ENCODE assay signal across 18 cellular contexts in the genomic region with DNA sequence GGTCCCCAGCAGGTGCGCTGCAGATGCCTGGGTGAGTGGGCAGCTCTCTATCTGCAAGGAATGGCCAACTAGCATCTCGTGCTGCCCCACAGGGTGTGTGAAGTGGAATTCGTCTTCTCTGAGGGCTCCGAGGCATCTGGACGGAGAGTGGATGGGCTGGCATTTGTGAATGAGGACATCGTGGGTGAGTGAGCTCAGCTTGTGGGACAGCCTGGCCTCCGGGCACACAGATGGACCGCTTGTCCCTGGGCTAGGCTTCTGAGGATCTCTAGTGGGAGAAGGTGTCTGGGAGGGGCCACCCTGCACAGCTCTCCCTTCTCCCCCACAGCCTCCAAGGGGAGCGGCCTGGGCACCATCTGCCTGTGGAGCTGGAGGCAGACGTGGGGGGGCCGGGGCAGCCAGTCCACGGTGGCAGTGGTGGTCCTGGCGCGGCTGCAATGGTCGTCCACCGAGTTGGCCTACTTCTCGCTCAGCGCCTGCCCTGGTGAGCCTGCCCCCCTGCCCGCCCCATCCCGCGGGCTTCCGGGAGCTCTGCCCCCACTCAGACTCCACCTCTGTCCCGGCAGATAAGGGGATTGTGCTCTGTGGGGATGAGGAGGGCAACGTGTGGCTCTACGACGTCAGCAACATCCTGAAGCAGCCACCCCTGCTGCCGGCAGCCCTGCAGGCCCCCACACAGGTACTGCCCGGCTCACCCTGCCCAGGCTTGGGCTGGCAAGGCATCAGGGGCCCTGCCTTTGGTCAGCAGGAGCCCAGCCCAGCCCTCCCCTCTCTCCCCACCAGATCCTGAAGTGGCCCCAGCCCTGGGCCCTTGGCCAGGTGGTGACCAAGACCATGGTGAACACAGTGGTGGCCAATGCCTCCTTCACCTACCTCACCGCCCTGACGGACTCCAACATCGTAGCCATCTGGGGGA. TPM values are rescaled to one million over a fixed set of nuclear protein-coding genes. Genes with fewer than 3 reads are reported as not detected.
A peak's percentile ranks its signal among the peaks of the same experiment; 100 is the strongest.
DNase-seq lines count a peak whose midpoint lies in the region; ATAC-seq, FAIRE-seq and TF ChIP-seq lines count a peak whose summit lies in the region.
"Had no signal": no experiment of that assay in that cellular context is flagged by ENCODE, and none has a peak within 500 bp of the region (broad histone marks: within the 10 kb centered on the region; RNA-seq: fewer than 3 reads in every experiment).

No MANE protein-coding gene starts in this region.

- intact Hi-C loops in kidney (cut with DNase I): no loop called here

- H3K4me3 ChIP-seq in RWPE2 (ENCODE audit: severe bottlenecking) (no peak overlapping the region), kidney (ENCODE audit: low read length in 2 of 2) (no peak overlapping the region)
- H3K4me3 ChIP-seq: GM23248, upper lobe of right lung had no signal

- H3K9me3 ChIP-seq in RWPE2 (ENCODE audit: severe bottlenecking) (no peaks in the 10 kb centered on the region), kidney (ENCODE audit: control insufficient read depth in 1 of 2, low read length in 2 of 2) (no peaks in the 10 kb centered on the region)
- H3K9me3 ChIP-seq: upper lobe of right lung had no signal

- no peak for DNase-seq in activated T-cell treated with anti-CD3 and anti-CD28 coated beads, Interleukin-2, amount 50 U/mL, for 24 hours
- no peak for DNase-seq in activated T-cell treated with anti-CD3 and anti-CD28 coated beads, Interleukin-2, amount 50 U/mL, for 72 hours
- DNase-seq in RWPE2 (ENCODE audit: low spot score) (peak; percentile 59), kidney (peak; percentile 72), DMS79 treated with DMSO at 0.1 percent for 48 hours (lab: John Stamatoyannopoulos, UW) (no peak), DMS 273 (lab: John Stamatoyannopoulos, UW; ENCODE audit: unreplicated experiment) (no peak)
- DNase-seq in stimulated activated effector memory CD8-positive, alpha-beta T cell treated with anti-CD3 and anti-CD28 coated beads, Interleukin-12 subunit alpha, Interleukin-12 subunit beta, amount 100 ng/mL, for 72 hours (ENCODE audit: low spot score in 2 of 2): no peak
- DNase-seq: activated CD4-positive, CD25-positive, alpha-beta regulatory T cell treated with anti-CD3 and anti-CD28 coated beads, Interleukin-2, amount 50 U/mL, for 72 hours; activated gamma-delta T cell treated with Interleukin-2 at 50 U/mL for 16 hours; DMS153; GM23248; NCI-H2107; small intestine; upper lobe of right lung had no signal

- no peaks in the 10 kb centered on the region for H3K27me3 ChIP-seq in RWPE2 (ENCODE audit: insufficient read depth, poor library complexity, severe bottlenecking)
- H3K27me3 ChIP-seq: upper lobe of right lung had no signal

- H3K27ac ChIP-seq in RWPE2 (ENCODE audit: poor library complexity, severe bottlenecking): no peak overlapping the region
- H3K27ac ChIP-seq in kidney (ENCODE audit: low read depth in 2 of 2, low read length in 2 of 2): no peak overlapping the region
- H3K27ac ChIP-seq: GM23248, upper lobe of right lung had no signal

- H3K36me3 ChIP-seq in RWPE2 (ENCODE audit: low read depth) (peaks cover 19% of the 10 kb centered on the region), kidney (ENCODE audit: control insufficient read depth in 1 of 2, insufficient read depth in 2 of 2, low read length in 2 of 2) (peaks cover 0 to 8% of the 10 kb centered on the region in 2 donors)

- no peaks in the 10 kb centered on the region for H3K9me3 Mint-ChIP-seq in activated T-cell treated with anti-CD3 and anti-CD28 coated beads, Interleukin-2, amount 50 U/mL, for 24 hours
- no peaks in the 10 kb centered on the region for H3K9me3 Mint-ChIP-seq in activated T-cell treated with anti-CD3 and anti-CD28 coated beads, Interleukin-2, amount 50 U/mL, for 72 hours
- no peaks in the 10 kb centered on the region for H3K9me3 Mint-ChIP-seq in stimulated activated effector memory CD8-positive, alpha-beta T cell treated with anti-CD3 and anti-CD28 coated beads, Interleukin-12 subunit alpha, Interleukin-12 subunit beta, amount 100 ng/mL, for 72 hours
- H3K9me3 Mint-ChIP-seq: mesothelial cell of epicardium had no signal

- no peak for FAIRE-seq in kidney (lab: Jason Lieb, UNC)
- FAIRE-seq: GM12892, small intestine had no signal

- TF ChIP-seq CTCF in RWPE2 (IDR thresholded peaks at IDR 0.05; ENCODE audit: poor library complexity, severe bottlenecking) (no peak), kidney (IDR thresholded peaks at IDR 0.05; ENCODE audit: borderline replicate concordance, extremely low read depth, insufficient read depth) (no peak)

- peaks cover 56% of the 10 kb centered on the region for H3K36me3 Mint-ChIP-seq in activated T-cell treated with anti-CD3 and anti-CD28 coated beads, Interleukin-2, amount 50 U/mL, for 24 hours (ENCODE audit: low read depth)
- no peaks in the 10 kb centered on the region for H3K36me3 Mint-ChIP-seq in activated T-cell treated with anti-CD3 and anti-CD28 coated beads, Interleukin-2, amount 50 U/mL, for 72 hours (ENCODE audit: insufficient read depth in 2 of 2)
- H3K36me3 Mint-ChIP-seq in stimulated activated effector memory CD8-positive, alpha-beta T cell treated with anti-CD3 and anti-CD28 coated beads, Interleukin-12 subunit alpha, Interleukin-12 subunit beta, amount 100 ng/mL, for 72 hours: peaks cover 38% of the 10 kb centered on the region
- H3K36me3 Mint-ChIP-seq: mesothelial cell of epicardium had no signal

- ATAC-seq in activated T-cell treated with anti-CD3 and anti-CD28 coated beads, Interleukin-2, amount 50 U/mL, for 72 hours (replicated peaks in 1 of 2): no peak
- ATAC-seq in RWPE2 (ENCODE audit: low read depth) (peak; percentile 5; the same call in 1 of the 3 replicates), HG02981 (IDR thresholded peaks at IDR 0.05; ENCODE audit: unreplicated experiment) (no peak)
- ATAC-seq in stimulated activated effector memory CD8-positive, alpha-beta T cell treated with anti-CD3 and anti-CD28 coated beads, Interleukin-12 subunit alpha, Interleukin-12 subunit beta, amount 100 ng/mL, for 72 hours: no peak
- ATAC-seq: SK-N-SH treated with all-trans-retinoic acid at 6 μM for 48 hours, upper lobe of right lung had no signal

- H3K4me1 Mint-ChIP-seq in activated T-cell treated with anti-CD3 and anti-CD28 coated beads, Interleukin-2, amount 50 U/mL, for 24 hours (ENCODE audit: low read depth): peaks cover 1% of the 10 kb centered on the region
- no peaks in the 10 kb centered on the region for H3K4me1 Mint-ChIP-seq in activated T-cell treated with anti-CD3 and anti-CD28 coated beads, Interleukin-2, amount 50 U/mL, for 72 hours (ENCODE audit: low read depth)
- peaks cover 5% of the 10 kb centered on the region for H3K4me1 Mint-ChIP-seq in stimulated activated effector memory CD8-positive, alpha-beta T cell treated with anti-CD3 and anti-CD28 coated beads, Interleukin-12 subunit alpha, Interleukin-12 subunit beta, amount 100 ng/mL, for 72 hours
- H3K4me1 Mint-ChIP-seq: mesothelial cell of epicardium had no signal

- H3K27me3 Mint-ChIP-seq in activated T-cell treated with anti-CD3 and anti-CD28 coated beads, Interleukin-2, amount 50 U/mL, for 24 hours: no peaks in the 10 kb centered on the region
- no peaks in the 10 kb centered on the region for H3K27me3 Mint-ChIP-seq in activated T-cell treated with anti-CD3 and anti-CD28 coated beads, Interleukin-2, amount 50 U/mL, for 72 hours (ENCODE audit: low read depth)

- H3K27ac Mint-ChIP-seq in activated T-cell treated with anti-CD3 and anti-CD28 coated beads, Interleukin-2, amount 50 U/mL, for 24 hours: peak overlapping the region; percentile 57
- H3K27ac Mint-ChIP-seq in activated T-cell treated with anti-CD3 and anti-CD28 coated beads, Interleukin-2, amount 50 U/mL, for 72 hours: no peak overlapping the region
- H3K27ac Mint-ChIP-seq in stimulated activated effector memory CD8-positive, alpha-beta T cell treated with anti-CD3 and anti-CD28 coated beads, Interleukin-12 subunit alpha, Interleukin-12 subunit beta, amount 100 ng/mL, for 72 hours: peak overlapping the region; percentile 48
- H3K27ac Mint-ChIP-seq: mesothelial cell of epicardium had no signal

- H3K4me1 ChIP-seq in RWPE2 (ENCODE audit: insufficient read depth, poor library complexity, severe bottlenecking) (no peaks in the 10 kb centered on the region), kidney (ENCODE audit: control insufficient read depth in 1 of 2, insufficient read depth in 1 of 2, low read depth in 1 of 2, low read length in 2 of 2) (peaks cover 0 to 3% of the 10 kb centered on the region in 2 donors)
- H3K4me1 ChIP-seq: upper lobe of right lung had no signal

- H3K4me3 Mint-ChIP-seq in activated T-cell treated with anti-CD3 and anti-CD28 coated beads, Interleukin-2, amount 50 U/mL, for 24 hours: no peak overlapping the region
- no peak overlapping the region for H3K4me3 Mint-ChIP-seq in activated T-cell treated with anti-CD3 and anti-CD28 coated beads, Interleukin-2, amount 50 U/mL, for 72 hours
- no peak overlapping the region for H3K4me3 Mint-ChIP-seq in stimulated activated effector memory CD8-positive, alpha-beta T cell treated with anti-CD3 and anti-CD28 coated beads, Interleukin-12 subunit alpha, Interleukin-12 subunit beta, amount 100 ng/mL, for 72 hours
- H3K4me3 Mint-ChIP-seq: mesothelial cell of epicardium had no signal

- H3K9ac ChIP-seq in kidney (ENCODE audit: low read length in 2 of 2): no peak overlapping the region
- H3K9ac ChIP-seq: GM23248 had no signal

RNA-seq across cellular contexts. Expression of a gene that starts 6.3 kb away (rescaled TPM):
- total RNA-seq in activated T-cell treated with anti-CD3 and anti-CD28 coated beads, Interleukin-2, amount 50 U/mL, for 72 hours: 10 to 100 TPM; 40.5 to 53.5 TPM
- 42.0 TPM for total RNA-seq in kidney
- 117 TPM for polyA plus RNA-seq in kidney (ENCODE audit: insufficient read depth, low read depth, low replicate concordance)

RNA-seq across cellular contexts. Expression of a gene that starts 7.6 kb away (rescaled TPM):
- total RNA-seq in activated T-cell treated with anti-CD3 and anti-CD28 coated beads, Interleukin-2, amount 50 U/mL, for 72 hours: 10 to 100 TPM; 13.1 to 13.6 TPM
- total RNA-seq in kidney: 14.1 TPM
- 14.0 TPM for polyA plus RNA-seq in kidney (ENCODE audit: insufficient read depth, low read depth, low replicate concordance)

RNA-seq across cellular contexts. Expression of a gene that starts 7.7 kb away (rescaled TPM):
- 10 to 100 TPM in 1 of 2 donors, 1 to 10 TPM in 1; 9.1 to 11.8 TPM for total RNA-seq in activated T-cell treated with anti-CD3 and anti-CD28 coated beads, Interleukin-2, amount 50 U/mL, for 72 hours
- 14.0 TPM for total RNA-seq in kidney
- 15.4 TPM for polyA plus RNA-seq in kidney (ENCODE audit: insufficient read depth, low read depth, low replicate concordance)

RNA-seq across cellular contexts. Expression of a gene that starts 39.0 kb away (rescaled TPM):
- 10 to 100 TPM; 37.8 to 42.2 TPM for total RNA-seq in activated T-cell treated with anti-CD3 and anti-CD28 coated beads, Interleukin-2, amount 50 U/mL, for 72 hours
- 45.6 TPM for total RNA-seq in kidney
- 13.8 TPM for polyA plus RNA-seq in kidney (ENCODE audit: insufficient read depth, low read depth, low replicate concordance)

RNA-seq across cellular contexts. Expression of a gene that starts 45.2 kb away (rescaled TPM):
- 10 to 100 TPM; 20.0 to 29.8 TPM for total RNA-seq in activated T-cell treated with anti-CD3 and anti-CD28 coated beads, Interleukin-2, amount 50 U/mL, for 72 hours
- 22.5 TPM for total RNA-seq in kidney
- polyA plus RNA-seq in kidney (ENCODE audit: insufficient read depth, low read depth, low replicate concordance): 24.0 TPM

Comparison
In these comparisons a context has a peak if more than half of its experiments do, and no peak if none do; other contexts are left out.
1. DNase-seq: peak in RWPE2 (single experiment) and kidney (single experiment); none in activated T-cell treated with anti-CD3 and anti-CD28 coated beads, Interleukin-2, amount 50 U/mL, for 24 hours (single experiment), activated T-cell treated with anti-CD3 and anti-CD28 coated beads, Interleukin-2, amount 50 U/mL, for 72 hours (0 of 2), stimulated activated effector memory CD8-positive, alpha-beta T cell treated with anti-CD3 and anti-CD28 coated beads, Interleukin-12 subunit alpha, Interleukin-12 subunit beta, amount 100 ng/mL, for 72 hours (0 of 2), DMS79 treated with DMSO at 0.1 percent for 48 hours (single experiment) and DMS 273 (single experiment).